In genomic region chr5:68447530-68447929, GRCh38 we compare ENCODE assay signal across 20 cellular contexts.
A peak's percentile ranks its signal among the peaks of the same experiment; 100 is the strongest.
DNase-seq lines count a peak whose midpoint lies in the region; ATAC-seq, FAIRE-seq and TF ChIP-seq lines count a peak whose summit lies in the region.
"Had no signal": no experiment of that assay in that cellular context is flagged by ENCODE, and none has a peak within 500 bp of the region (broad histone marks: within the 10 kb centered on the region; RNA-seq: fewer than 3 reads in every experiment).

No MANE protein-coding gene starts in this region.

- TF ChIP-seq POLR2A in breast epithelium (IDR thresholded peaks at IDR 0.05) = no peak

- no peaks in the 10 kb centered on the region for H3K27me3 ChIP-seq in breast epithelium
- no peaks in the 10 kb centered on the region for H3K27me3 ChIP-seq in subcutaneous abdominal adipose tissue (ENCODE audit: control insufficient read depth in 5 of 5, insufficient read depth in 4 of 5, low read length in 5 of 5)
- no peaks in the 10 kb centered on the region for H3K27me3 ChIP-seq in small intestine (ENCODE audit: control insufficient read depth in 2 of 2, insufficient read depth in 2 of 2, low read length in 2 of 2)
- H3K27me3 ChIP-seq: BLaER1 treated with 17β-estradiol and CSF1 and Interleukin-3, amounts not matched to agents 10 nM and 100 nM had no signal

- H3K27ac ChIP-seq in breast epithelium = peak overlapping the region; percentile 91 to 92
- H3K27ac ChIP-seq in subcutaneous abdominal adipose tissue (ENCODE audit: low read depth, low read length) = peak overlapping the region; percentile 86
- H3K27ac ChIP-seq in small intestine (ENCODE audit: low read depth in 1 of 2, low read length in 1 of 2) = no peak overlapping the region
- H3K27ac ChIP-seq: BLaER1 treated with 17β-estradiol and CSF1 and Interleukin-3, amounts not matched to agents 10 nM and 100 nM; GM23248; HL-60 had no signal

- H3K36me3 ChIP-seq in breast epithelium (no peaks in the 10 kb centered on the region), subcutaneous abdominal adipose tissue (ENCODE audit: control insufficient read depth in 5 of 5, insufficient read depth in 5 of 5, low read length in 5 of 5) (no peaks in the 10 kb centered on the region), small intestine (ENCODE audit: control insufficient read depth in 2 of 2, insufficient read depth in 2 of 2, low read length in 2 of 2) (no peaks in the 10 kb centered on the region)
- H3K36me3 ChIP-seq: BLaER1 treated with 17β-estradiol and CSF1 and Interleukin-3, amounts not matched to agents 10 nM and 100 nM; HAP-1 had no signal

- H3K4me3 ChIP-seq in breast epithelium = no peak overlapping the region
- no peak overlapping the region for H3K4me3 ChIP-seq in subcutaneous abdominal adipose tissue (ENCODE audit: low read depth in 1 of 5, low read length in 5 of 5)
- H3K4me3 ChIP-seq in small intestine (ENCODE audit: low read depth in 1 of 2, low read length in 2 of 2) = no peak overlapping the region
- H3K4me3 ChIP-seq: BLaER1 treated with 17β-estradiol and CSF1 and Interleukin-3, amounts not matched to agents 10 nM and 100 nM; GM23248; HAP-1 had no signal

- H3K4me1 ChIP-seq in breast epithelium (peaks cover 0 to 16% of the 10 kb centered on the region in 2 donors), subcutaneous abdominal adipose tissue (ENCODE audit: control insufficient read depth in 5 of 5, insufficient read depth in 5 of 5, low read length in 5 of 5) (peaks cover 3 to 26% (median 18%) of the 10 kb centered on the region in 5 donors), small intestine (ENCODE audit: control insufficient read depth in 2 of 2, insufficient read depth in 1 of 2, low read depth in 1 of 2, low read length in 1 of 2) (no peaks in the 10 kb centered on the region)
- H3K4me1 ChIP-seq: BLaER1 treated with 17β-estradiol and CSF1 and Interleukin-3, amounts not matched to agents 10 nM and 100 nM; HAP-1 had no signal

- no peak overlapping the region for H3K27ac Mint-ChIP-seq in MCF 10A (ENCODE audit: low read depth, unreplicated experiment)
- no peak overlapping the region for H3K27ac Mint-ChIP-seq in activated T-helper 17 cell treated with anti-CD3 and anti-CD28 coated beads, Interleukin-2, amount 50 U/mL, for 72 hours
- H3K27ac Mint-ChIP-seq in natural killer cell = no peak overlapping the region
- H3K27ac Mint-ChIP-seq: B cell; CD8-positive, alpha-beta memory T cell had no signal

- BruUV-seq in MCF 10A (replicated peaks; lab: Mats Ljungman, UMichigan) = no TSS peak

- 83 to 95% (median 90%) methylated on average over 4 of the region's 4 CpGs for WGBS in small intestine, 3 donors

- H3K9me3 Mint-ChIP-seq in MCF 10A (ENCODE audit: unreplicated experiment) (no peaks in the 10 kb centered on the region), natural killer cell (no peaks in the 10 kb centered on the region)
- H3K9me3 Mint-ChIP-seq in activated T-helper 17 cell treated with anti-CD3 and anti-CD28 coated beads, Interleukin-2, amount 50 U/mL, for 72 hours = no peaks in the 10 kb centered on the region
- H3K9me3 Mint-ChIP-seq: CD8-positive, alpha-beta memory T cell had no signal

- H3K4me1 Mint-ChIP-seq in MCF 10A (ENCODE audit: insufficient read depth, unreplicated experiment) (peaks cover 33% of the 10 kb centered on the region), natural killer cell (peaks cover 5 to 7% of the 10 kb centered on the region in 2 donors)
- H3K4me1 Mint-ChIP-seq in activated T-helper 17 cell treated with anti-CD3 and anti-CD28 coated beads, Interleukin-2, amount 50 U/mL, for 72 hours = no peaks in the 10 kb centered on the region
- H3K4me1 Mint-ChIP-seq: B cell had no signal

- intact Hi-C loops in breast epithelium (cut with DNase I; ENCODE audit: low total_unique reads) (loop anchor here (5.0 kb wide), 1 partner anchor 700 kb away; no protein-coding TSS in a partner anchor), MCF 10A (cut with micrococcal nuclease) (no loop called here), natural killer cell (cut with micrococcal nuclease) (loop anchor here (10.0 kb wide), 1 partner anchor 933 kb away; no protein-coding TSS in a partner anchor)

- POLR2A ChIA-PET in MCF 10A (lab: Yijun Ruan, JAX) = interaction anchor here (0.5 to 1.5 kb wide), 3 partner anchors 47 to 141 kb away, joined by 3 read pairs; no protein-coding TSS in a partner anchor

- peak; percentile 52 for ATAC-seq in activated T-helper 17 cell treated with anti-CD3 and anti-CD28 coated beads, Interleukin-2, amount 50 U/mL, for 72 hours (replicated peaks)
- peak; percentile 48 to 79 (median 75) for ATAC-seq in natural killer cell

- TF ChIP-seq CTCF in breast epithelium (IDR thresholded peaks at IDR 0.05) (no peak), MCF 10A (IDR thresholded peaks at IDR 0.05; ENCODE audit: unreplicated experiment) (no peak), natural killer cell (IDR thresholded peaks at IDR 0.05) (no peak)

- no peaks in the 10 kb centered on the region for H3K9me3 ChIP-seq in breast epithelium
- no peaks in the 10 kb centered on the region for H3K9me3 ChIP-seq in subcutaneous abdominal adipose tissue (ENCODE audit: control insufficient read depth in 5 of 5, low read length in 5 of 5)
- H3K9me3 ChIP-seq in small intestine (ENCODE audit: control insufficient read depth, low read depth) = no peaks in the 10 kb centered on the region
- H3K9me3 ChIP-seq: BLaER1 treated with 17β-estradiol and CSF1 and Interleukin-3, amounts not matched to agents 10 nM and 100 nM; HAP-1 had no signal

- H3K27me3 Mint-ChIP-seq in MCF 10A (ENCODE audit: insufficient read depth, unreplicated experiment) = no peaks in the 10 kb centered on the region
- H3K27me3 Mint-ChIP-seq in activated T-helper 17 cell treated with anti-CD3 and anti-CD28 coated beads, Interleukin-2, amount 50 U/mL, for 72 hours = no peaks in the 10 kb centered on the region
- peaks cover 0 to 3% of the 10 kb centered on the region in 2 donors for H3K27me3 Mint-ChIP-seq in natural killer cell (ENCODE audit: low read depth in 2 of 2)

- no peak for DNase-seq in breast epithelium (ENCODE audit: low spot score in 2 of 2)
- DNase-seq in MCF 10A (ENCODE audit: unreplicated experiment) = no peak
- DNase-seq in natural killer cell = no peak
- DNase-seq in small intestine = no peak
- DNase-seq in globus pallidus (ENCODE audit: low spot score) = no peak
- DNase-seq in NCI-H526 treated with DMSO at 0.1 percent for 48 hours (lab: John Stamatoyannopoulos, UW) = no peak
- DNase-seq: COR-L47, DMS 273 treated with DMSO at 0.1 percent for 48 hours, DMS53, DND-41, EL, GM23248 had no signal

- H3K36me3 Mint-ChIP-seq in MCF 10A (ENCODE audit: insufficient read depth, unreplicated experiment) = no peaks in the 10 kb centered on the region
- H3K36me3 Mint-ChIP-seq in activated T-helper 17 cell treated with anti-CD3 and anti-CD28 coated beads, Interleukin-2, amount 50 U/mL, for 72 hours (ENCODE audit: low read depth) = no peaks in the 10 kb centered on the region
- no peaks in the 10 kb centered on the region for H3K36me3 Mint-ChIP-seq in natural killer cell

- no peak for FAIRE-seq in small intestine (lab: Jason Lieb, UNC)
- FAIRE-seq: GM19239 had no signal

- H3K4me3 Mint-ChIP-seq in MCF 10A (ENCODE audit: unreplicated experiment) (no peak overlapping the region), natural killer cell (no peak overlapping the region)
- H3K4me3 Mint-ChIP-seq in activated T-helper 17 cell treated with anti-CD3 and anti-CD28 coated beads, Interleukin-2, amount 50 U/mL, for 72 hours = no peak overlapping the region
- H3K4me3 Mint-ChIP-seq: B cell; CD8-positive, alpha-beta memory T cell had no signal

- CTCF ChIA-PET in MCF 10A (lab: Yijun Ruan, JAX) = interaction anchor here (0.6 to 0.7 kb wide), 3 partner anchors 41 to 609 kb away, joined by 3 to 4 read pairs (median 4); no protein-coding TSS in a partner anchor

- no peak overlapping the region for H3K9ac ChIP-seq in subcutaneous abdominal adipose tissue (ENCODE audit: low read length in 5 of 5)
- H3K9ac ChIP-seq: BLaER1 treated with 17β-estradiol and CSF1 and Interleukin-3, amounts not matched to agents 10 nM and 100 nM; GM23248 had no signal

Comparison
In these comparisons a context has a peak if more than half of its experiments do, and no peak if none do; other contexts are left out.
1. H3K27ac ChIP-seq: peak in breast epithelium (2 of 2) and subcutaneous abdominal adipose tissue (single experiment); none in small intestine (0 of 2).